15 cellular contexts compared by ENCODE assay signal in genomic region chr7:28749673-28750072, GRCh38.
DNase-seq lines count a peak whose midpoint lies in the region; ATAC-seq, FAIRE-seq and TF ChIP-seq lines count a peak whose summit lies in the region.
"Had no signal": no experiment of that assay in that cellular context is flagged by ENCODE, and none has a peak within 500 bp of the region (broad histone marks: within the 10 kb centered on the region; RNA-seq: fewer than 3 reads in every experiment).

No MANE protein-coding gene starts in this region.

- no peak overlapping the region for H2AK5ac ChIP-seq in IMR-90 (ENCODE audit: low read depth, low read length)

- H3K9ac ChIP-seq in IMR-90 (ENCODE audit: low read depth, low read length) (no peak overlapping the region), endothelial cell of umbilical vein (replicated peaks; ENCODE audit: extremely low read depth, insufficient read depth, low read length) (no peak overlapping the region)
- H3K9ac ChIP-seq: BLaER1 had no signal

- no peak overlapping the region for H4K91ac ChIP-seq in IMR-90 (ENCODE audit: insufficient read depth, low read depth, low read length)

- H4K20me1 ChIP-seq in IMR-90 (ENCODE audit: insufficient read depth, low read length) (0 out of 2 replicates have a peak, but pooled peaks cover 3% of the 10 kb centered on the region), endothelial cell of umbilical vein (replicated peaks; ENCODE audit: control insufficient read depth, extremely low read depth, insufficient read depth, low read length) (no peaks in the 10 kb centered on the region)
- H4K20me1 ChIP-seq: BLaER1 had no signal

- H3K9me3 ChIP-seq in IMR-90 (ENCODE audit: control insufficient read depth, insufficient read depth, low read length): no peaks in the 10 kb centered on the region
- H3K9me3 ChIP-seq in RWPE2 (ENCODE audit: severe bottlenecking): no peaks in the 10 kb centered on the region
- no peaks in the 10 kb centered on the region for H3K9me3 ChIP-seq in endothelial cell of umbilical vein (replicated peaks; ENCODE audit: control insufficient read depth, insufficient read depth, low read length)
- H3K9me3 ChIP-seq in T-helper 17 cell (ENCODE audit: control insufficient read depth, low read length, poor library complexity, severe bottlenecking): no peaks in the 10 kb centered on the region
- H3K9me3 ChIP-seq: BLaER1, HAP-1 had no signal

- H2BK20ac ChIP-seq in IMR-90 (ENCODE audit: low read depth, low read length): no peak overlapping the region

- no peaks in the 10 kb centered on the region for H3K36me3 Mint-ChIP-seq in T-helper 17 cell (ENCODE audit: low read depth)

- no peak overlapping the region for H3K4me3 Mint-ChIP-seq in T-helper 17 cell

- intact Hi-C loops in IMR-90 (cut with micrococcal nuclease) (no loop called here), endothelial cell of umbilical vein (cut with micrococcal nuclease) (loop anchor here (1.0 kb wide), 1 partner anchor 63 kb away; no protein-coding TSS in a partner anchor)

- no peak overlapping the region for H3K23ac ChIP-seq in IMR-90 (ENCODE audit: low read depth, low read length)

- H4K5ac ChIP-seq in IMR-90 (ENCODE audit: low read depth, low read length): no peak overlapping the region

- ATAC-seq in IMR-90 (ENCODE audit: low read depth) (no peak), RWPE2 (ENCODE audit: low read depth) (no peak), T-helper 17 cell (no peak)

- H4K8ac ChIP-seq in IMR-90 (ENCODE audit: low read depth in 2 of 2, low read length in 2 of 2): no peak overlapping the region

- H3K9me1 ChIP-seq in IMR-90 (ENCODE audit: insufficient read depth, low read length) (0 out of 2 replicates have a peak, but pooled peaks cover 3% of the 10 kb centered on the region), endothelial cell of umbilical vein (replicated peaks; ENCODE audit: control insufficient read depth, extremely low read depth, insufficient read depth, low read length) (no peaks in the 10 kb centered on the region)

- in situ Hi-C loops in IMR-90 (cut with MboI; ENCODE audit: low sequenced_read_pairs): no loop called here

- H3K14ac ChIP-seq in IMR-90 (replicated peaks; ENCODE audit: low read depth, low read length): no peak overlapping the region

- H3K4ac ChIP-seq in IMR-90 (ENCODE audit: low read depth, low read length): no peak overlapping the region

- no peak for FAIRE-seq in endothelial cell of umbilical vein (lab: Jason Lieb, UNC)

- H3K56ac ChIP-seq in IMR-90 (ENCODE audit: extremely low read depth, insufficient read depth, low read length): no peak overlapping the region

- TF ChIP-seq RAD21 in IMR-90 (IDR thresholded peaks at IDR 0.05; ENCODE audit: low read length): no peak

- H2AK9ac ChIP-seq in IMR-90 (replicated peaks; ENCODE audit: low read depth, low read length, poor library complexity): no peak overlapping the region

- H3K79me1 ChIP-seq in IMR-90 (ENCODE audit: low read depth in 1 of 2, low read length in 2 of 2): no peaks in the 10 kb centered on the region

- POLR2A ChIA-PET in IMR-90 (lab: Charles Lee; ENCODE audit: unreplicated experiment) (no interaction called here), endothelial cell of umbilical vein (lab: Charles Lee) (no interaction called here)

- BruUV-seq in IMR-90 (replicated peaks; lab: Mats Ljungman, UMichigan) (no TSS peak), endothelial cell of umbilical vein (replicated peaks; lab: Mats Ljungman, UMichigan) (no TSS peak)

- no peak overlapping the region for H2BK15ac ChIP-seq in IMR-90 (ENCODE audit: low read depth, low read length)

- TF ChIP-seq POLR2A in IMR-90 (IDR thresholded peaks at IDR 0.05; ENCODE audit: low read depth, low read length) (no peak), endothelial cell of umbilical vein (IDR thresholded peaks at IDR 0.05; ENCODE audit: low read depth, low read length) (no peak)

- peaks cover 29% of the 10 kb centered on the region for H3K27me3 Mint-ChIP-seq in T-helper 17 cell

- no peak overlapping the region for H3K18ac ChIP-seq in IMR-90 (ENCODE audit: low read depth, low read length)

- no peaks in the 10 kb centered on the region for H3K79me2 ChIP-seq in endothelial cell of umbilical vein (ENCODE audit: control insufficient read depth, insufficient read depth, low read length)

- H3K27ac Mint-ChIP-seq in T-helper 17 cell: no peak overlapping the region

- WGBS in IMR-90 (ENCODE audit: extremely low coverage in 2 of 2, insufficient read length in 1 of 2), 2 experiments: no CpG with 5 or more reads among the region's 2 CpGs

- H3K27ac ChIP-seq in IMR-90 (ENCODE audit: insufficient read depth, low read length) (no peak overlapping the region), RWPE2 (ENCODE audit: poor library complexity, severe bottlenecking) (peak overlapping the region; percentile 24), endothelial cell of umbilical vein (ENCODE audit: insufficient read depth, low read depth, low read length) (no peak overlapping the region), temporal lobe (ENCODE audit: low read depth, low read length) (peak overlapping the region; percentile 45)
- H3K27ac ChIP-seq: BLaER1 had no signal

- CTCF ChIA-PET in IMR-90 (lab: Yijun Ruan, JAX) (no interaction called here), endothelial cell of umbilical vein (lab: Charles Lee) (interaction anchor here (0.8 kb wide), 1 partner anchor 64 kb away, joined by 3 read pairs; no protein-coding TSS in a partner anchor)

- H2AFZ ChIP-seq in IMR-90 (replicated peaks; ENCODE audit: low read length, poor library complexity) (no peak overlapping the region), endothelial cell of umbilical vein (ENCODE audit: low read depth, low read length) (no peak overlapping the region)

- dilution Hi-C loops in IMR-90 (cut with HindIII; ENCODE audit: low sequenced_read_pairs, unreplicated experiment): no loop called here
- dilution Hi-C loops in endothelial cell of umbilical vein (cut with MboI; ENCODE audit: extremely low pct_ligation_motif_present, low sequenced_read_pairs): no loop called here

- H2BK120ac ChIP-seq in IMR-90 (ENCODE audit: low read depth, low read length): no peak overlapping the region

- H3K36me3 ChIP-seq in IMR-90 (ENCODE audit: control insufficient read depth, insufficient read depth, low read length): no peaks in the 10 kb centered on the region
- no peaks in the 10 kb centered on the region for H3K36me3 ChIP-seq in RWPE2 (ENCODE audit: low read depth)
- no peaks in the 10 kb centered on the region for H3K36me3 ChIP-seq in endothelial cell of umbilical vein (ENCODE audit: control insufficient read depth in 2 of 2, extremely low read depth in 1 of 2, insufficient read depth in 2 of 2, low read length in 2 of 2)
- H3K36me3 ChIP-seq: BLaER1, HAP-1 had no signal

- no peak overlapping the region for H3K4me3 ChIP-seq in IMR-90 (ENCODE audit: insufficient read depth, low read depth, low read length)
- H3K4me3 ChIP-seq in RWPE2 (ENCODE audit: severe bottlenecking): no peak overlapping the region
- no peak overlapping the region for H3K4me3 ChIP-seq in endothelial cell of umbilical vein (replicated peaks in 1 of 3; ENCODE audit: insufficient read depth in 1 of 3, low read depth in 1 of 3, low read length in 3 of 3)
- H3K4me3 ChIP-seq: BLaER1, HAP-1 had no signal

- no peaks in the 10 kb centered on the region for H3K4me1 Mint-ChIP-seq in T-helper 17 cell

- H2BK5ac ChIP-seq in IMR-90 (ENCODE audit: low read depth, low read length, poor library complexity, severe bottlenecking): no peak overlapping the region

- no peak overlapping the region for H3K4me2 ChIP-seq in IMR-90 (ENCODE audit: low read depth, low read length)
- peak overlapping the region; percentile 12 for H3K4me2 ChIP-seq in endothelial cell of umbilical vein (ENCODE audit: insufficient read depth, low read length)
- H3K4me2 ChIP-seq: BLaER1 had no signal

- H3K27me3 ChIP-seq in IMR-90 (ENCODE audit: control insufficient read depth, insufficient read depth, low read length) (no peaks in the 10 kb centered on the region), RWPE2 (ENCODE audit: insufficient read depth, poor library complexity, severe bottlenecking) (no peaks in the 10 kb centered on the region), endothelial cell of umbilical vein (ENCODE audit: control insufficient read depth in 2 of 2, insufficient read depth in 2 of 2, low read length in 2 of 2) (no peaks in the 10 kb centered on the region)
- H3K27me3 ChIP-seq: BLaER1 had no signal

- peak; percentile 23 for DNase-seq in IMR-90
- DNase-seq in RWPE2 (ENCODE audit: low spot score): no peak
- DNase-seq in endothelial cell of umbilical vein (ENCODE audit: low read depth, low spot score): no peak
- DNase-seq in A172 (ENCODE audit: low spot score): no peak
- DNase-seq in NCI-H2227 (lab: John Stamatoyannopoulos, UW; ENCODE audit: unreplicated experiment): no peak
- DNase-seq in T-helper 17 cell: no peak
- DNase-seq: DMS 273 treated with DMSO at 0.1 percent for 48 hours, NCI-H1105, NCI-H1694 treated with DMSO at 0.1 percent for 48 hours, NCI-H510A, NCI-H82, SIG-M5 had no signal

- H3K4me1 ChIP-seq in IMR-90 (ENCODE audit: control insufficient read depth, insufficient read depth, low read length) (peaks cover 4% of the 10 kb centered on the region), RWPE2 (ENCODE audit: insufficient read depth, poor library complexity, severe bottlenecking) (peaks cover 3% of the 10 kb centered on the region), endothelial cell of umbilical vein (ENCODE audit: control insufficient read depth, extremely low read depth, insufficient read depth, low read length) (peaks cover 11% of the 10 kb centered on the region)
- H3K4me1 ChIP-seq: HAP-1 had no signal

- TF ChIP-seq CTCF in IMR-90 (conservative IDR thresholded peaks at IDR 0.05; ENCODE audit: low read depth, low read length): no peak
- no peak for TF ChIP-seq CTCF in RWPE2 (IDR thresholded peaks at IDR 0.05; ENCODE audit: poor library complexity, severe bottlenecking)
- no peak for TF ChIP-seq CTCF in endothelial cell of umbilical vein (IDR thresholded peaks at IDR 0.05; ENCODE audit: extremely low read depth in 1 of 2, insufficient read depth in 1 of 2, low read depth in 1 of 2, low read length in 2 of 2)

TF ChIP-seq in IMR-90, 13 proteins besides CTCF, POLR2A, EP300 and RAD21:
- TF ChIP-seq MAFK (IDR thresholded peaks at IDR 0.05; ENCODE audit: low read depth, low read length) (0 out of 2 replicates have a peak, but pooled peaks have one; percentile 1), FOS (IDR thresholded peaks at IDR 0.05; ENCODE audit: low read depth, low read length) (no peak), BHLHE40 (IDR thresholded peaks at IDR 0.05; ENCODE audit: low read depth, low read length) (no peak), RFX5 (IDR thresholded peaks at IDR 0.05; ENCODE audit: low read depth, low read length) (no peak), CEBPB (IDR thresholded peaks at IDR 0.05; ENCODE audit: low read depth, low read length) (no peak)

TF ChIP-seq in endothelial cell of umbilical vein, 7 proteins besides CTCF, POLR2A, EP300 and RAD21 (continues in another document):
- TF ChIP-seq GATA2 (IDR thresholded peaks at IDR 0.05; ENCODE audit: insufficient read depth, insufficient read length, low read depth, low read length): no peak
- no peak for TF ChIP-seq MYC (IDR thresholded peaks at IDR 0.05; ENCODE audit: low read depth, low read length)
- no peak for TF ChIP-seq POLR2AphosphoS5 (IDR thresholded peaks at IDR 0.05; ENCODE audit: insufficient read depth, low read depth, low read length)
- no peak for TF ChIP-seq JUN (IDR thresholded peaks at IDR 0.05; ENCODE audit: borderline replicate concordance, insufficient read depth, insufficient read length, low read depth)
- no peak for TF ChIP-seq FOS (IDR thresholded peaks at IDR 0.05; ENCODE audit: borderline replicate concordance, insufficient read depth, low read length)

Comparison
In these comparisons a context has a peak if more than half of its experiments do, and no peak if none do; other contexts are left out.
1. H3K27ac ChIP-seq: peak in RWPE2 (single experiment) and temporal lobe (single experiment); none in IMR-90 (single experiment) and endothelial cell of umbilical vein (single experiment).